ENCODE assay signal across 8 cellular contexts in the genomic region with DNA sequence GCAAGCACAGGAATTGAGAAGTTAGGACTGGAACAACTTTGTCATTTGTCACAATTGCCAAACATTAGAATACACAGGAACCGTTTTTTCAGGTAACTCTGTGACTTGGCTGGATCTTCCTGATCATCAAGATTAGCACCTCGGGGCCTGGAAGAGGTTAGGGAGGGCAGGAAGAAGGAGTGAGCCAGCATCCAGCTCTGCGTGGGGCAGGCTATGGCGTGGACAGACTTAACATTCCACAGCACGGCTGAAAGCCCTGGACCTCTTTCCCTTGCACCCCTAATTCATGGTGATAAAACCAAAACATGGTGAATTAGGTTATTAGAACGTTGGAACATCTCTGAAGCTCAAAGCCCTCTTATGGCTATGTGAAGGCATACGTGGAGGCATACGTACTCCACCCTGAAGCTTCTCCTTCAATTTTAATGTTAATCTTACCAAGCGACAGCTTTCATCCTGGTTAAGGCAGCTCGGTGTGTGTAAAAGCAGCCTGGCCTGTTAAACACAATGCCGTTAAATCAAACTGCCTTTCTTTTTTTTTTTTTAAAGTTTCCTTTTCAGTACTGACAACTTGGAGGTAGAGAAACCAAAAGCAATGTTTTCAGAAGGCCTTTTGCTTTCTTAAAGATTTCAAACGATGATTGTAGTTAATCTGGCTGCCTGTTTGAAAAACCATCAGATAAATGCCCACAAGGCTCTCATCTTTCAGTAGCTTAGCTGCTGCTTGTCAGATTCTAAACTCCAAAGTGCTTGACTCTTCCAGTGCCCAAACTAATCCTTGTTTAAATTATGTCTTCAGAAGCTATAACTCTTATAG. TPM values are rescaled to one million over a fixed set of nuclear protein-coding genes. Genes with fewer than 3 reads are reported as not detected.
DNase-seq lines count a peak whose midpoint lies in the region; ATAC-seq, FAIRE-seq and TF ChIP-seq lines count a peak whose summit lies in the region.

No MANE protein-coding gene starts in this region.

- H3K36me3 ChIP-seq in lower lobe of right lung (no peaks in the 10 kb centered on the region), transverse colon (no peaks in the 10 kb centered on the region)

- in situ Hi-C loops in transverse colon (cut with MboI; ENCODE audit: low pct_ligation_motif_present in 1 of 4, low pct_unique_long_range_greater_than_20kb in 1 of 4, low sequenced_read_pairs in 3 of 4): no loop called here

- TF ChIP-seq CTCF in lower lobe of right lung (IDR thresholded peaks at IDR 0.05) (no peak), transverse colon (IDR thresholded peaks at IDR 0.05) (no peak)

- H3K4me1 ChIP-seq in lower lobe of right lung (peaks cover 73% of the 10 kb centered on the region), transverse colon (peaks cover 3 to 56% (median 29%) of the 10 kb centered on the region in 4 donors)

- no peaks in the 10 kb centered on the region for H3K9me3 ChIP-seq in lower lobe of right lung
- no peaks in the 10 kb centered on the region for H3K9me3 ChIP-seq in transverse colon

- peak overlapping the region; percentile 84 for H3K27ac ChIP-seq in lower lobe of right lung
- peak overlapping the region; percentile 99 to 100 (median 100) for H3K27ac ChIP-seq in transverse colon

- H3K4me1 Mint-ChIP-seq in activated naive CD4-positive, alpha-beta T cell treated with anti-CD3 and anti-CD28 coated beads for 36 hours (ENCODE audit: low read depth): peaks cover 47% of the 10 kb centered on the region
- H3K4me1 Mint-ChIP-seq in activated naive CD8-positive, alpha-beta T cell (ENCODE audit: low read depth): peaks cover 69% of the 10 kb centered on the region

- CTCF ChIA-PET in activated naive CD4-positive, alpha-beta T cell treated with anti-CD3 and anti-CD28 coated beads for 36 hours (lab: Charles Lee): interaction anchor here (0.6 to 2.3 kb wide), 12 partner anchors 13 to 234 kb away, joined by 3 to 11 read pairs (median 3); no protein-coding TSS in a partner anchor

- ATAC-seq in lower lobe of right lung: no peak

- peak; percentile 29 for DNase-seq in activated naive CD4-positive, alpha-beta T cell treated with anti-CD3 and anti-CD28 coated beads for 36 hours
- DNase-seq in activated naive CD4-positive, alpha-beta T cell treated with anti-CD3 and anti-CD28 coated beads, Interleukin-2, amount 50 U/mL, for 16 hours: no peak
- DNase-seq in lower lobe of right lung (no peak), transverse colon (no peak), GF-D8 (lab: John Stamatoyannopoulos, UW) (no peak), GM12892 (ENCODE audit: insufficient read length) (no peak), DMS153 (lab: John Stamatoyannopoulos, UW) (no peak)

- peaks cover 8% of the 10 kb centered on the region for H3K36me3 Mint-ChIP-seq in activated naive CD4-positive, alpha-beta T cell treated with anti-CD3 and anti-CD28 coated beads for 36 hours (ENCODE audit: low read depth)
- no peaks in the 10 kb centered on the region for H3K36me3 Mint-ChIP-seq in activated naive CD8-positive, alpha-beta T cell

- 44 to 58% methylated on average over 5 to 12 of the region's 12 CpGs for WGBS in transverse colon (ENCODE audit: low coverage in 1 of 2), 2 donors

- no peak for FAIRE-seq in GM12892 (lab: Jason Lieb, UNC)

- H3K27me3 ChIP-seq in lower lobe of right lung (ENCODE audit: low read depth) (no peaks in the 10 kb centered on the region), transverse colon (peaks cover 9% of the 10 kb centered on the region)

- intact Hi-C loops in activated naive CD4-positive, alpha-beta T cell treated with anti-CD3 and anti-CD28 coated beads for 36 hours (cut with micrococcal nuclease): loop anchor here (1.0 kb wide), 2 partner anchors 21 to 38 kb away; no protein-coding TSS in a partner anchor
- intact Hi-C loops in lower lobe of right lung (cut with DNase I) (no loop called here), transverse colon (cut with DNase I; ENCODE audit: low total_unique reads) (loop anchor here (5.0 kb wide), 1 partner anchor 40 kb away; no protein-coding TSS in a partner anchor)

- no peaks in the 10 kb centered on the region for H3K9me3 Mint-ChIP-seq in activated naive CD4-positive, alpha-beta T cell treated with anti-CD3 and anti-CD28 coated beads for 36 hours
- H3K9me3 Mint-ChIP-seq in activated naive CD8-positive, alpha-beta T cell (ENCODE audit: low read depth): no peaks in the 10 kb centered on the region

- TF ChIP-seq EP300 in transverse colon (IDR thresholded peaks at IDR 0.05; ENCODE audit: low read depth): no peak

- peak overlapping the region; percentile 65 for H3K4me3 Mint-ChIP-seq in activated naive CD4-positive, alpha-beta T cell treated with anti-CD3 and anti-CD28 coated beads for 36 hours
- peak overlapping the region; percentile 77 for H3K4me3 Mint-ChIP-seq in activated naive CD8-positive, alpha-beta T cell

- H3K4me3 ChIP-seq in lower lobe of right lung: peak overlapping the region; percentile 79
- peak overlapping the region in 1 of 4 donors; percentile 1 for H3K4me3 ChIP-seq in transverse colon

- TF ChIP-seq POLR2A in transverse colon (IDR thresholded peaks at IDR 0.05) (no peak), GM12892 (IDR thresholded peaks at IDR 0.05; ENCODE audit: low read depth, low read length) (no peak)

- peak overlapping the region; percentile 93 for H3K27ac Mint-ChIP-seq in activated naive CD4-positive, alpha-beta T cell treated with anti-CD3 and anti-CD28 coated beads for 36 hours
- peak overlapping the region; percentile 95 for H3K27ac Mint-ChIP-seq in activated naive CD8-positive, alpha-beta T cell

- no peaks in the 10 kb centered on the region for H3K27me3 Mint-ChIP-seq in activated naive CD4-positive, alpha-beta T cell treated with anti-CD3 and anti-CD28 coated beads for 36 hours (ENCODE audit: low read depth)
- H3K27me3 Mint-ChIP-seq in activated naive CD8-positive, alpha-beta T cell: no peaks in the 10 kb centered on the region

RNA-seq across cellular contexts. Expression of a gene that starts 4.5 kb away (rescaled TPM):
- total RNA-seq in activated naive CD4-positive, alpha-beta T cell treated with anti-CD3 and anti-CD28 coated beads for 36 hours: 10 to 100 TPM; 27.1 to 29.7 TPM
- total RNA-seq in lower lobe of right lung (68.7 TPM), transverse colon (100 to 1,000 TPM in 1 of 4 donors, 10 to 100 TPM in 1, 1 to 10 TPM in 2; 6.0 to 111 (median 9.5) TPM)
- 13.0 TPM for polyA plus RNA-seq in GM12892 (2012; ENCODE audit: missing spikeins)

RNA-seq across cellular contexts. Expression of a gene that starts 33.2 kb away (rescaled TPM):
- total RNA-seq in activated naive CD4-positive, alpha-beta T cell treated with anti-CD3 and anti-CD28 coated beads for 36 hours: 100 to 1,000 TPM; 215 to 216 TPM
- 82.0 TPM for total RNA-seq in lower lobe of right lung
- total RNA-seq in transverse colon: 100 to 1,000 TPM in 2 of 4 donors, 10 to 100 TPM in 2; 24.7 to 141 (median 78.9) TPM
- 290 TPM for polyA plus RNA-seq in GM12892 (2012; ENCODE audit: missing spikeins)

RNA-seq across cellular contexts. Expression of a gene that starts 46.3 kb away (rescaled TPM):
- 10 to 100 TPM; 46.1 to 51.7 TPM for total RNA-seq in activated naive CD4-positive, alpha-beta T cell treated with anti-CD3 and anti-CD28 coated beads for 36 hours
- total RNA-seq in lower lobe of right lung (14.6 TPM), transverse colon (10 to 100 TPM; 15.0 to 61.3 (median 27.7) TPM)
- 40.4 TPM for polyA plus RNA-seq in GM12892 (2012; ENCODE audit: missing spikeins)
